In the genomic region with DNA sequence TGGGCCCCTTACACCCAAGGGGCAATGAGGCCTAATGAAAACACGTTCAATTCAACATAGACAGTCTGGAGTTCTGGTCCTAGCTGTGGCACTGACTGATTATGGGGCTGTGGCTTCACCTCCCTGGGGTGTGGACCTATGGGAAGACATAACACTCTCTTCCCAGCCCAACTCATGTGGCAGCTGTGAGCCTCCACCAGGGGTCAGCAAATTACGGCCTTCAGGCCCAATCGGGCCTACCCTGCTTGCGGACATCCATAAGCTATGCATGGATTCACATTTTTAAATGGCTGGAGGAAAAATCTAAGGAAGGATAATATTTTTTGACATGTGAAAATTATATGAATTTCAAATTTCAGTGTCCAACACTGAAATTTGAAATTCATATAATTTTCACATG, we compare ENCODE assay signal across 8 cellular contexts.
DNase-seq lines count a peak whose midpoint lies in the region; ATAC-seq, FAIRE-seq and TF ChIP-seq lines count a peak whose summit lies in the region.

No MANE protein-coding gene starts in this region.

- 32% methylated on average over 4 of the region's 4 CpGs for WGBS in GM12878 (ENCODE audit: insufficient coverage, insufficient replicate concordance, low lambda C conversion rate, missing lambda C conversion rate)

- H3K27me3 ChIP-seq in GM12878 (replicated peaks in 1 of 2; ENCODE audit: control insufficient read depth in 2 of 2, insufficient read depth in 2 of 2, low read length in 1 of 2): no peaks in the 10 kb centered on the region; a peak in 1 of 4 replicates

- in situ Hi-C loops in GM12878 (cut with MboI): no loop called here

- H3K4me3 ChIP-seq in GM12878: no peak overlapping the region

- RAD21 ChIA-PET in GM12878 (lab: Charles Lee; ENCODE audit: unreplicated experiment): interaction anchor here (1.1 kb wide), 1 partner anchor 103 kb away, joined by 4 read pairs; no protein-coding TSS in a partner anchor

- no peak for TF ChIP-seq EP300 in GM12878 (IDR thresholded peaks at IDR 0.05; ENCODE audit: borderline replicate concordance in 1 of 2, control insufficient read depth in 1 of 2, low read depth in 2 of 2, low read length in 2 of 2)

- no peaks in the 10 kb centered on the region for H3K79me2 ChIP-seq in GM12878 (ENCODE audit: control insufficient read depth, insufficient read depth, low read length)

- TF ChIP-seq CTCF in GM12878 (IDR thresholded peaks at IDR 0.05 in 2 of 3, conservative IDR thresholded peaks at IDR 0.05 in 1 of 3; ENCODE audit: control insufficient read depth in 2 of 3, extremely low read depth in 1 of 3, insufficient read depth in 1 of 3, low read depth in 3 of 3, low read length in 3 of 3): peak; percentile 47 to 57 (median 57); a peak in 5 of 6 replicates

- H3K9me3 ChIP-seq in GM12878 (replicated peaks; ENCODE audit: control insufficient read depth, insufficient read depth, low read length): no peaks in the 10 kb centered on the region

- no peaks in the 10 kb centered on the region for H3K36me3 ChIP-seq in GM12878 (ENCODE audit: control insufficient read depth in 2 of 2, insufficient read depth in 2 of 2, low read length in 1 of 2)

- H3K27ac ChIP-seq in GM12878 (ENCODE audit: control insufficient read depth, insufficient read depth): no peak overlapping the region

- SMC1A ChIA-PET in GM12878 (lab: Charles Lee; ENCODE audit: uncharacterized antibody, unreplicated experiment): interaction anchor here (1.6 kb wide), 1 partner anchor 102 kb away, joined by 8 read pairs; no protein-coding TSS in a partner anchor

- intact Hi-C loops in GM12878 (cut with micrococcal nuclease; ENCODE audit: unreplicated experiment): loop anchor here (1.0 kb wide), 1 partner anchor 103 kb away; no protein-coding TSS in a partner anchor

- BruUV-seq in GM12878 (replicated peaks; lab: Mats Ljungman, UMichigan): no TSS peak

- H2AFZ ChIP-seq in GM12878 (ENCODE audit: control insufficient read depth, low read depth, low read length): no peak overlapping the region

- no peaks in the 10 kb centered on the region for H3K4me1 ChIP-seq in GM12878 (ENCODE audit: control insufficient read depth, insufficient read depth, low read length)

- peak; percentile 83 for ATAC-seq in GM12878
- no peak for ATAC-seq in GM19324 (IDR thresholded peaks at IDR 0.05; ENCODE audit: low FRiP score, unreplicated experiment)

- FAIRE-seq in GM12878 (lab: Jason Lieb, UNC): no peak

- POLR2A ChIA-PET in GM12878 (lab: Charles Lee): no interaction called here

- H4K20me1 ChIP-seq in GM12878 (ENCODE audit: control insufficient read depth, insufficient read depth): no peaks in the 10 kb centered on the region

- TF ChIP-seq RAD21 in GM12878 (IDR thresholded peaks at IDR 0.05; ENCODE audit: insufficient read depth, low read depth, low read length): peak; percentile 74

- DNase-seq in NCI-H748 (lab: John Stamatoyannopoulos, UW; ENCODE audit: unreplicated experiment): peak; percentile 16
- no peak for DNase-seq in NCI-H748 treated with DMSO at 0.1 percent for 48 hours (lab: John Stamatoyannopoulos, UW)
- DNase-seq in HT1080 (ENCODE audit: low read depth): peak; percentile 54
- no peak for DNase-seq in GM12878 (ENCODE audit: low read depth, low spot score)
- peak; percentile 49 to 79 for DNase-seq in lung microvascular endothelial cell (ENCODE audit: low read depth in 2 of 2)
- DNase-seq in T-helper 1 cell: no peak
- no peak for DNase-seq in stimulated activated CD4-positive, alpha-beta T cell treated with anti-CD3 and anti-CD28 coated beads, Interleukin-12 subunit alpha, Interleukin-12 subunit beta, amount 100 ng/mL, for 4 hours

- no peak for TF ChIP-seq POLR2A in GM12878 (IDR thresholded peaks at IDR 0.05; ENCODE audit: low read depth, low read length)

- no peak overlapping the region for H3K4me2 ChIP-seq in GM12878 (ENCODE audit: control insufficient read depth, insufficient read depth)

- no peak overlapping the region for H3K9ac ChIP-seq in GM12878 (ENCODE audit: control insufficient read depth, insufficient read depth, low read length)

- CTCF ChIA-PET in GM12878 (lab: Yijun Ruan, JAX): interaction anchor here (1.0 to 2.9 kb wide), 4 partner anchors 67 to 649 kb away, joined by 3 to 16 read pairs (median 4); a partner anchor contains a TSS

TF ChIP-seq in GM12878, 131 proteins besides CTCF, POLR2A, EP300 and RAD21:
- TF ChIP-seq SMC3 (IDR thresholded peaks at IDR 0.05; ENCODE audit: borderline replicate concordance, low read length): peak; percentile 65
- TF ChIP-seq, protein P1, sequence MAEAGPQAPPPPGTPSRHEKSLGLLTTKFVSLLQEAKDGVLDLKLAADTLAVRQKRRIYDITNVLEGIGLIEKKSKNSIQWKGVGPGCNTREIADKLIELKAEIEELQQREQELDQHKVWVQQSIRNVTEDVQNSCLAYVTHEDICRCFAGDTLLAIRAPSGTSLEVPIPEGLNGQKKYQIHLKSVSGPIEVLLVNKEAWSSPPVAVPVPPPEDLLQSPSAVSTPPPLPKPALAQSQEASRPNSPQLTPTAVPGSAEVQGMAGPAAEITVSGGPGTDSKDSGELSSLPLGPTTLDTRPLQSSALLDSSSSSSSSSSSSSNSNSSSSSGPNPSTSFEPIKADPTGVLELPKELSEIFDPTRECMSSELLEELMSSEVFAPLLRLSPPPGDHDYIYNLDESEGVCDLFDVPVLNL (IDR thresholded peaks at IDR 0.05; ENCODE audit: low read depth, low read length): no peak
- no peak for TF ChIP-seq SIX5 (IDR thresholded peaks at IDR 0.05; ENCODE audit: low read depth, low read length, severe bottlenecking)

Comparison
In these comparisons a context has a peak if more than half of its experiments do, and no peak if none do; other contexts are left out.
1. DNase-seq: peak in NCI-H748 (single experiment), HT1080 (single experiment) and lung microvascular endothelial cell (2 of 2); none in NCI-H748 treated with DMSO at 0.1 percent for 48 hours (single experiment), GM12878 (single experiment), T-helper 1 cell (0 of 5) and stimulated activated CD4-positive, alpha-beta T cell treated with anti-CD3 and anti-CD28 coated beads, Interleukin-12 subunit alpha, Interleukin-12 subunit beta, amount 100 ng/mL, for 4 hours (single experiment).